Comparison of ENCODE assay signal across 14 cellular contexts in genomic region chr2:239575931-239576445, GRCh38.
DNase-seq lines count a peak whose midpoint lies in the region; ATAC-seq, FAIRE-seq and TF ChIP-seq lines count a peak whose summit lies in the region.
"Had no signal": no experiment of that assay in that cellular context is flagged by ENCODE, and none has a peak within 500 bp of the region (broad histone marks: within the 10 kb centered on the region; RNA-seq: fewer than 3 reads in every experiment).

No MANE protein-coding gene starts in this region.

- POLR2A ChIA-PET in H1 (lab: Charles Lee; ENCODE audit: partially characterized antibody): no interaction called here

- 95% methylated on average over 8 of the region's 8 CpGs; no CpG with 5 or more reads in 1 of the 2 experiments for WGBS in H1 (ENCODE audit: extremely low coverage in 1 of 2, insufficient coverage in 1 of 2, insufficient read length in 1 of 2, insufficient replicate concordance in 2 of 2, low coverage in 1 of 2, low lambda C conversion rate in 2 of 2, missing lambda C conversion rate in 1 of 2), 2 experiments
- no CpG with 5 or more reads among the region's 8 CpGs for WGBS in neuronal stem cell (ENCODE audit: extremely low coverage in 2 of 2, insufficient read length in 2 of 2, insufficient replicate concordance in 1 of 2), 2 donors

- no peaks in the 10 kb centered on the region for H3K79me1 ChIP-seq in H1 (ENCODE audit: low read depth, low read length)
- H3K79me1 ChIP-seq in neuronal stem cell (ENCODE audit: low read depth, low read length): no peaks in the 10 kb centered on the region

- H2BK20ac ChIP-seq in H1 (ENCODE audit: low read length): no peak overlapping the region

- H2BK5ac ChIP-seq in H1 (ENCODE audit: low read depth, low read length) (no peak overlapping the region), neuronal stem cell (ENCODE audit: low read length) (no peak overlapping the region)

- FAIRE-seq in H1 (lab: Jason Lieb, UNC): no peak

- H3K4me3 Mint-ChIP-seq in GM23338: no peak overlapping the region
- H3K4me3 Mint-ChIP-seq: CD4-positive, CD25-positive, alpha-beta regulatory T cell had no signal

- no peak for ATAC-seq in GM23338

- H3K9me2 ChIP-seq in GM23338 (ENCODE audit: insufficient read depth): peaks cover 3% of the 10 kb centered on the region; the same call in 1 of the 2 replicates

- H3K27ac ChIP-seq in H1 (ENCODE audit: low read depth, low read length) (no peak overlapping the region), neuronal stem cell (replicated peaks; ENCODE audit: low read length) (no peak overlapping the region), GM23338 (ENCODE audit: low read depth) (no peak overlapping the region)
- H3K27ac ChIP-seq: BLaER1, HL-60 had no signal

- TF ChIP-seq CTCF in H1 (IDR thresholded peaks at IDR 0.05; ENCODE audit: control extremely low read depth in 1 of 3, insufficient read depth in 1 of 3, low read depth in 1 of 3, low read length in 3 of 3) (no peak), GM23338 (conservative IDR thresholded peaks at IDR 0.05; ENCODE audit: low read depth in 2 of 2) (no peak)

- H3K23ac ChIP-seq in H1 (ENCODE audit: insufficient read length) (no peak overlapping the region), neuronal stem cell (ENCODE audit: low read depth, low read length, poor library complexity) (no peak overlapping the region)

- H3K27me3 ChIP-seq in H1 (replicated peaks in 1 of 4; ENCODE audit: control insufficient read depth in 3 of 4, extremely low read depth in 1 of 4, insufficient read depth in 3 of 4, low read length in 3 of 4): no peaks in the 10 kb centered on the region
- peaks cover 0 to 9% (median 0%) of the 10 kb centered on the region in 3 experiments for H3K27me3 ChIP-seq in neuronal stem cell (ENCODE audit: control insufficient read depth in 3 of 3, insufficient read depth in 3 of 3, low read depth in 1 of 3, low read length in 3 of 3)
- H3K27me3 ChIP-seq in GM23338 (ENCODE audit: insufficient read depth): no peaks in the 10 kb centered on the region
- H3K27me3 ChIP-seq: BLaER1 had no signal

- peaks cover 11% of the 10 kb centered on the region for H3K27me3 Mint-ChIP-seq in GM23338 (ENCODE audit: insufficient read depth, low read depth, poor library complexity)

- H4K20me1 ChIP-seq in H1 (replicated peaks in 1 of 2; ENCODE audit: control insufficient read depth in 1 of 2, insufficient read depth in 2 of 2, low read length in 2 of 2): no peaks in the 10 kb centered on the region
- H4K20me1 ChIP-seq in GM23338 (replicated peaks; ENCODE audit: insufficient read depth): no peaks in the 10 kb centered on the region
- H4K20me1 ChIP-seq: BLaER1 had no signal

- H2BK15ac ChIP-seq in H1 (ENCODE audit: low read length): no peak overlapping the region
- H2BK15ac ChIP-seq in neuronal stem cell (ENCODE audit: low read length): no peak overlapping the region

- no peaks in the 10 kb centered on the region for H3K36me3 ChIP-seq in H1 (ENCODE audit: control insufficient read depth in 2 of 4, insufficient read depth in 4 of 4, low read length in 3 of 4)
- no peaks in the 10 kb centered on the region for H3K36me3 ChIP-seq in neuronal stem cell (replicated peaks in 1 of 2; ENCODE audit: control insufficient read depth in 2 of 2, insufficient read depth in 2 of 2, low read length in 2 of 2)
- no peaks in the 10 kb centered on the region for H3K36me3 ChIP-seq in GM23338 (ENCODE audit: insufficient read depth)
- H3K36me3 ChIP-seq: BLaER1 had no signal

- no peak overlapping the region for H4K5ac ChIP-seq in H1 (ENCODE audit: insufficient read length, low read depth, low read length)

- H3K4me2 ChIP-seq in H1 (ENCODE audit: insufficient read depth in 1 of 2, low read depth in 2 of 2, low read length in 2 of 2) (no peak overlapping the region), neuronal stem cell (ENCODE audit: insufficient read depth, low read length, poor library complexity, severe bottlenecking) (no peak overlapping the region), GM23338 (no peak overlapping the region)

- H3K79me2 ChIP-seq in H1 (ENCODE audit: control insufficient read depth in 1 of 2, insufficient read depth in 2 of 2, low read length in 2 of 2): no peaks in the 10 kb centered on the region
- H3K79me2 ChIP-seq in GM23338 (replicated peaks; ENCODE audit: insufficient read depth): no peaks in the 10 kb centered on the region

- no peak for TF ChIP-seq EP300 in H1 (IDR thresholded peaks at IDR 0.05; ENCODE audit: borderline replicate concordance in 1 of 2, low read depth in 2 of 2, low read length in 2 of 2)

- H4K91ac ChIP-seq in H1 (replicated peaks; ENCODE audit: insufficient read length, low read length): no peak overlapping the region
- H4K91ac ChIP-seq in neuronal stem cell (ENCODE audit: low read depth, low read length, poor library complexity): no peak overlapping the region

- no peak overlapping the region for H3K27ac Mint-ChIP-seq in GM23338
- H3K27ac Mint-ChIP-seq: CD4-positive, CD25-positive, alpha-beta regulatory T cell had no signal

- H4K8ac ChIP-seq in H1 (ENCODE audit: extremely low read depth, insufficient read depth, low read length) (no peak overlapping the region), neuronal stem cell (ENCODE audit: low read depth, low read length) (no peak overlapping the region)

- no peak overlapping the region for H3K4me3 ChIP-seq in H1 (ENCODE audit: extremely low read depth in 1 of 4, insufficient read depth in 2 of 4, low read depth in 3 of 4, low read length in 4 of 4)
- H3K4me3 ChIP-seq in neuronal stem cell (ENCODE audit: low read length in 2 of 2): no peak overlapping the region
- no peak overlapping the region for H3K4me3 ChIP-seq in GM23338
- H3K4me3 ChIP-seq: BLaER1 had no signal

- H2AK5ac ChIP-seq in H1 (ENCODE audit: low read depth, low read length): no peak overlapping the region
- no peak overlapping the region for H2AK5ac ChIP-seq in neuronal stem cell (ENCODE audit: low read depth, low read length)

- TF ChIP-seq RAD21 in H1 (IDR thresholded peaks at IDR 0.05 in 1 of 2, conservative IDR thresholded peaks at IDR 0.05 in 1 of 2; ENCODE audit: low read depth in 2 of 2, low read length in 2 of 2): no peak

- no peak overlapping the region for H3K56ac ChIP-seq in H1 (replicated peaks; ENCODE audit: insufficient read length, low read depth, low read length)

- H2AFZ ChIP-seq in H1 (ENCODE audit: low read length) (no peak overlapping the region), neuronal stem cell (ENCODE audit: low read length) (no peak overlapping the region), GM23338 (no peak overlapping the region)

- no peaks in the 10 kb centered on the region; the same call in 2 of the 3 replicates for H3K4me1 Mint-ChIP-seq in GM23338
- H3K4me1 Mint-ChIP-seq: CD4-positive, CD25-positive, alpha-beta regulatory T cell had no signal

- peaks cover 7% of the 10 kb centered on the region; the same call in 1 of the 3 replicates for H3K9me3 Mint-ChIP-seq in GM23338

- no peaks in the 10 kb centered on the region; the same call in 2 of the 3 replicates for H3K36me3 Mint-ChIP-seq in GM23338 (ENCODE audit: low read depth)

- CTCF ChIA-PET in H1 (lab: Charles Lee; ENCODE audit: partially characterized antibody): no interaction called here

- no peaks in the 10 kb centered on the region for H3K23me2 ChIP-seq in H1 (ENCODE audit: low read depth, low read length)

- no peak overlapping the region for H2BK120ac ChIP-seq in H1 (replicated peaks; ENCODE audit: low read depth, low read length)
- H2BK120ac ChIP-seq in neuronal stem cell (ENCODE audit: low read depth, low read length): no peak overlapping the region

- H3K9me3 ChIP-seq in H1 (ENCODE audit: insufficient read depth in 2 of 2, low read depth in 1 of 2, low read length in 1 of 2): peaks cover 0 to 6% of the 10 kb centered on the region in 2 experiments; a peak in 1 of 4 replicates
- H3K9me3 ChIP-seq in neuronal stem cell (replicated peaks in 1 of 2; ENCODE audit: control insufficient read depth in 2 of 2, insufficient read depth in 1 of 2, low read depth in 1 of 2, low read length in 2 of 2): no peaks in the 10 kb centered on the region
- H3K9me3 ChIP-seq: BLaER1 had no signal

- H3K14ac ChIP-seq in H1 (ENCODE audit: insufficient read length) (no peak overlapping the region), neuronal stem cell (ENCODE audit: low read length) (no peak overlapping the region)

- TF ChIP-seq POLR2A in H1 (IDR thresholded peaks at IDR 0.05; ENCODE audit: control extremely low read depth in 1 of 2, low read depth in 2 of 2, low read length in 2 of 2): no peak

- H2BK12ac ChIP-seq in H1 (ENCODE audit: low read depth, low read length): no peak overlapping the region
- no peak overlapping the region for H2BK12ac ChIP-seq in neuronal stem cell (ENCODE audit: low read length)

- H3K4ac ChIP-seq in H1 (replicated peaks; ENCODE audit: insufficient read length, low read depth, low read length): no peak overlapping the region
- H3K4ac ChIP-seq in neuronal stem cell (ENCODE audit: low read length): no peak overlapping the region

- DNase-seq in activated effector memory CD4-positive, alpha-beta T cell treated with anti-CD3 and anti-CD28 coated beads, Interleukin-2, amount 50 U/mL, for 16 hours: peak; percentile 43
- DNase-seq in activated effector memory CD4-positive, alpha-beta T cell treated with Interleukin-2 at 50 U/mL for 16 hours: no peak
- DNase-seq in H1 (ENCODE audit: low read depth in 1 of 2, low spot score in 2 of 2) (no peak), neuronal stem cell (ENCODE audit: low spot score) (no peak), dermis blood vessel endothelial cell (no peak), GM23338 (ENCODE audit: low spot score) (no peak), NCI-H1694 (lab: John Stamatoyannopoulos, UW) (no peak)
- DNase-seq: 8988T; AML-193; CD4-positive, CD25-positive, alpha-beta regulatory T cell; DMS53; H7 had no signal

- H3K18ac ChIP-seq in H1 (ENCODE audit: extremely low read depth, low read length) (no peak overlapping the region), neuronal stem cell (ENCODE audit: low read length) (peak overlapping the region; percentile 21)

- H3K9ac ChIP-seq in H1 (replicated peaks in 1 of 4; ENCODE audit: extremely low read depth in 1 of 4, low read depth in 3 of 4, low read length in 3 of 4) (no peak overlapping the region), neuronal stem cell (ENCODE audit: low read depth, low read length, poor library complexity) (no peak overlapping the region)
- H3K9ac ChIP-seq: BLaER1 had no signal

- H3F3A ChIP-seq in GM23338 (replicated peaks; ENCODE audit: low read depth): no peaks in the 10 kb centered on the region

- no peaks in the 10 kb centered on the region for H3K4me1 ChIP-seq in H1 (replicated peaks in 1 of 4; ENCODE audit: control insufficient read depth in 3 of 4, insufficient read depth in 4 of 4, low read length in 3 of 4)
- peaks cover 0 to 2% of the 10 kb centered on the region in 2 donors for H3K4me1 ChIP-seq in neuronal stem cell (ENCODE audit: control insufficient read depth in 2 of 2, insufficient read depth in 1 of 2, low read depth in 1 of 2, low read length in 2 of 2)
- H3K4me1 ChIP-seq in GM23338 (ENCODE audit: insufficient read depth): no peaks in the 10 kb centered on the region

TF ChIP-seq in H1, 55 proteins besides CTCF, POLR2A, EP300 and RAD21 (continues in another document):
- 0 out of 2 replicates have a peak, but pooled peaks have one; percentile 24 for TF ChIP-seq YY1 (IDR thresholded peaks at IDR 0.05; ENCODE audit: low read depth, low read length)

TF ChIP-seq in GM23338, 12 proteins besides CTCF, POLR2A, EP300 and RAD21 (continues in another document):
- TF ChIP-seq CREB1 (CRISPR knock-in tag; IDR thresholded peaks at IDR 0.05; ENCODE audit: low read depth) (no peak), ZNF114 (CRISPR knock-in tag; IDR thresholded peaks at IDR 0.05) (no peak)
